8 cellular contexts compared by ENCODE assay signal in the genomic region with DNA sequence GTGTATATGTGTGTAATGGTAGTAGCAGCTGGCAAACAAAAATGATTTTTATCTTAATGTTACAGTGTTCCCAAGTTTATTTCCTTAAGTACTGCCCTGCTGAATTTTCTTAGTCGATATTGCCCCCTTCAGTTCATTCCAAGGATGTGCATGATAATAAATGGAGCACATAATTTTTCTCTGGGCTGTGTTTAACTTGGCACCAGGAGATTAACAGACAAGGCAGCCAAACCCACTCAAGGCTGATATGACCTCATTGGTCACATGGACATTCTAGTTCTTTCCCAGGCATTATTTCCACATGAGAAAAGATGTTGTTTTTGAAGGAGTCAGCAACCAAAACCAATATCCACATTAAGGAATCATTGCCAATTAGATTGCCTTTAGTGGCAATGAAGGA.
A peak's percentile ranks its signal among the peaks of the same experiment; 100 is the strongest.
DNase-seq lines count a peak whose midpoint lies in the region; ATAC-seq, FAIRE-seq and TF ChIP-seq lines count a peak whose summit lies in the region.

No MANE protein-coding gene starts in this region.

- H3K4me3 ChIP-seq in adrenal gland (no peak overlapping the region), right atrium auricular region (no peak overlapping the region)

- H3K36me3 ChIP-seq in adrenal gland (replicated peaks in 1 of 2) (no peaks in the 10 kb centered on the region), right atrium auricular region (no peaks in the 10 kb centered on the region)

- H3K27ac ChIP-seq in adrenal gland = no peak overlapping the region
- peak overlapping the region; percentile 35 to 42 for H3K27ac ChIP-seq in right atrium auricular region

- peak; percentile 70 for DNase-seq in A172 (ENCODE audit: low spot score)
- no peak for DNase-seq in GM12892 (ENCODE audit: insufficient read length)
- peak; percentile 23 for DNase-seq in NCI-H2196 treated with DMSO at 0.1 percent for 48 hours (lab: John Stamatoyannopoulos, UW; ENCODE audit: unreplicated experiment)
- DNase-seq in adrenal gland = peak in 6 of 7 donors; percentile 23 to 53 (median 36)
- DNase-seq in right atrium auricular region (ENCODE audit: low spot score) = peak; percentile 67
- DNase-seq in smooth muscle cell of the brain vasculature (ENCODE audit: low read depth, low spot score) = peak; percentile 17
- no peak for DNase-seq in activated CD4-positive, CD25-positive, alpha-beta regulatory T cell treated with anti-CD3 and anti-CD28 coated beads, Interleukin-2, amount 50 U/mL, for 72 hours

- peak; percentile 50 to 68 (median 62) for TF ChIP-seq CTCF in adrenal gland (IDR thresholded peaks at IDR 0.05)
- TF ChIP-seq CTCF in right atrium auricular region (IDR thresholded peaks at IDR 0.05) = peak; percentile 26 to 68

- H3K4me1 ChIP-seq in adrenal gland (replicated peaks in 1 of 2) (no peaks in the 10 kb centered on the region), right atrium auricular region (no peaks in the 10 kb centered on the region)

- 0% methylated on average over 1 of the region's 1 CpG for WGBS in adrenal gland, 4 donors

- peak; percentile 67 for FAIRE-seq in GM12892 (lab: Jason Lieb, UNC)

- H3K9me3 ChIP-seq in adrenal gland (replicated peaks in 1 of 3) (no peaks in the 10 kb centered on the region), right atrium auricular region (no peaks in the 10 kb centered on the region)

- intact Hi-C loops in adrenal gland (cut with DNase I) = no loop called here

- H3K27me3 ChIP-seq in adrenal gland (no peaks in the 10 kb centered on the region), right atrium auricular region (no peaks in the 10 kb centered on the region)

- TF ChIP-seq POLR2A in GM12892 (IDR thresholded peaks at IDR 0.05; ENCODE audit: low read depth, low read length) (no peak), adrenal gland (IDR thresholded peaks at IDR 0.05) (no peak)

- peak; percentile 61 for ATAC-seq in HG03025 (IDR thresholded peaks at IDR 0.05; ENCODE audit: low FRiP score, unreplicated experiment)

Comparison
In these comparisons a context has a peak if more than half of its experiments do, and no peak if none do; other contexts are left out.
1. DNase-seq: peak in A172 (single experiment), NCI-H2196 treated with DMSO at 0.1 percent for 48 hours (single experiment), adrenal gland (6 of 7), right atrium auricular region (single experiment) and smooth muscle cell of the brain vasculature (single experiment); none in GM12892 (single experiment) and activated CD4-positive, CD25-positive, alpha-beta regulatory T cell treated with anti-CD3 and anti-CD28 coated beads, Interleukin-2, amount 50 U/mL, for 72 hours (single experiment).
2. H3K27ac ChIP-seq: peak in right atrium auricular region (2 of 2); none in adrenal gland (0 of 5).